ENCODE assay signal across 8 cellular contexts in genomic region chr17:43170140-43170765, GRCh38. TPM values are rescaled to one million over a fixed set of nuclear protein-coding genes. Genes with fewer than 3 reads are reported as not detected.
DNase-seq lines count a peak whose midpoint lies in the region; ATAC-seq and TF ChIP-seq lines count a peak whose summit lies in the region.

No MANE protein-coding gene starts in this region.

- intact Hi-C loops in mucosa of descending colon (cut with DNase I, micrococcal nuclease), result no loop called here

- peak overlapping the region; percentile 69 for H2AFZ ChIP-seq in OCI-LY3 (ENCODE audit: low read depth, low read length)

- H4K20me1 ChIP-seq in OCI-LY3 (ENCODE audit: insufficient read depth, low read length), result no peaks in the 10 kb centered on the region

- DNase-seq in D341Med (ENCODE audit: low spot score) (peak; percentile 94), HuH-7.5 (ENCODE audit: low spot score) (peak; percentile 76), activated T-cell treated with anti-CD3 and anti-CD28 coated beads for 24 hours (ENCODE audit: low read depth) (peak; percentile 81), epithelial cell of proximal tubule (ENCODE audit: low read depth) (peak; percentile 90), mucosa of descending colon (peak; percentile 87 to 94 (median 93))
- peak; percentile 60 to 76 for DNase-seq in stimulated activated CD8-positive, alpha-beta memory T cell treated with anti-CD3 and anti-CD28 coated beads, Interleukin-4, amount 100 ng/mL, for 1 hour (ENCODE audit: low read depth in 2 of 2, low spot score in 1 of 2)

- peak overlapping the region; percentile 91 for H3K9ac ChIP-seq in OCI-LY3 (ENCODE audit: low read length)

- H3K4me1 ChIP-seq in OCI-LY3 (ENCODE audit: low read length) (peaks cover 15% of the 10 kb centered on the region), mucosa of descending colon (ENCODE audit: low read depth) (peaks cover 40% of the 10 kb centered on the region)

- H3K27ac ChIP-seq in OCI-LY3 (ENCODE audit: low read length), result peak overlapping the region; percentile 92

- peaks cover 38% of the 10 kb centered on the region for H3K79me2 ChIP-seq in OCI-LY3 (ENCODE audit: low read length)

- TF ChIP-seq CTCF in OCI-LY3 (IDR thresholded peaks at IDR 0.05; ENCODE audit: low read depth, low read length) (no peak), epithelial cell of proximal tubule (conservative IDR thresholded peaks at IDR 0.05; ENCODE audit: low read depth, low read length) (no peak), mucosa of descending colon (IDR thresholded peaks at IDR 0.05) (no peak)

- H3K4me3 ChIP-seq in OCI-LY3 (ENCODE audit: low read length) (peak overlapping the region; percentile 90), epithelial cell of proximal tubule (ENCODE audit: low read depth, low read length) (peak overlapping the region; percentile 84), mucosa of descending colon (peak overlapping the region; percentile 56)

- ATAC-seq in GM21529 (IDR thresholded peaks at IDR 0.05; ENCODE audit: unreplicated experiment) (peak; percentile 68), mucosa of descending colon (peak; percentile 88)

- H3K36me3 ChIP-seq in OCI-LY3 (replicated peaks; ENCODE audit: low read depth, low read length), result no peaks in the 10 kb centered on the region
- H3K36me3 ChIP-seq in mucosa of descending colon (ENCODE audit: low read depth), result peaks cover 9% of the 10 kb centered on the region

- H3K4me2 ChIP-seq in OCI-LY3 (ENCODE audit: low read length), result peak overlapping the region; percentile 87

- H3K27me3 ChIP-seq in OCI-LY3 (ENCODE audit: low read depth, low read length), result no peaks in the 10 kb centered on the region

- no peaks in the 10 kb centered on the region for H3K9me3 ChIP-seq in OCI-LY3 (ENCODE audit: insufficient read depth, low read length)
- no peaks in the 10 kb centered on the region for H3K9me3 ChIP-seq in mucosa of descending colon

RNA-seq across cellular contexts. Expression of gene NBR1, which starts 0.8 kb away (rescaled TPM):
- total RNA-seq in epithelial cell of proximal tubule, result 32.1 and 33.6 TPM in 2 replicates
- 100 to 1,000 TPM; 116 to 164 (median 119) TPM for total RNA-seq in mucosa of descending colon

RNA-seq across cellular contexts. Expression of gene TMEM106A, which starts 41.4 kb away (rescaled TPM):
- total RNA-seq in epithelial cell of proximal tubule, result 3.2 and 3.3 TPM in 2 replicates
- 10 to 100 TPM; 11.8 to 12.5 (median 12.0) TPM for total RNA-seq in mucosa of descending colon

RNA-seq across cellular contexts. Expression of gene BRCA1, which starts 45.1 kb away (rescaled TPM):
- total RNA-seq in epithelial cell of proximal tubule (29.5 and 42.0 TPM in 2 replicates), mucosa of descending colon (10 to 100 TPM in 2 of 3 donors, 1 to 10 TPM in 1; 8.8 to 17.4 (median 10.3) TPM)

RNA-seq across cellular contexts. Expression of gene CCDC200, which starts 58.2 kb away (rescaled TPM):
- total RNA-seq in epithelial cell of proximal tubule (not detected in 2 replicates), mucosa of descending colon (not detected)

Comparison
In these comparisons a context has a peak if more than half of its experiments do, and no peak if none do; other contexts are left out.
1. Peak in every context shown above with its lines: DNase-seq, ATAC-seq, H3K4me3 ChIP-seq and H3K27ac ChIP-seq.